In the genomic region with DNA sequence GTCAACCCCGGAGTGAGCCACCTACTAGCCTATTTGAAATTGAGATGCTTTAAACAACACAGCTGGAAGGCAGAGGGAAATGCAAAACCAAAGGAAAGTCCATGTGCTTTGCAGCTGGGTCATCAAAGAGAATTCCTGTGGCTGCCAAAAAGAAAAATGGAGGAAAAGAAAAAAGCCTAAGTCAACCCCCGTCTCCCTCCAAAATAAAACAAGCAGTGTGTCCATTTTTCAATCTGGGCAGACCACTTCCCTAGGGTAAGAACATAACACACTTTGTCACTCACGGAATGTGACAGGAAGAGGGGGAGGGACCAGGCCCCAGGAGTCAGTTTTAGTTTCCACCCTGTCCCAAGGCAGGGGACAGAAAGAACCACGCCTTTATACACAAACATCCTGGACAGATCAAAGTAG, we compare ENCODE assay signal across 20 cellular contexts. TPM values are rescaled to one million over a fixed set of nuclear protein-coding genes. Genes with fewer than 3 reads are reported as not detected.
DNase-seq lines count a peak whose midpoint lies in the region; ATAC-seq and TF ChIP-seq lines count a peak whose summit lies in the region.
"Had no signal": no experiment of that assay in that cellular context is flagged by ENCODE, and none has a peak within 500 bp of the region (broad histone marks: within the 10 kb centered on the region; RNA-seq: fewer than 3 reads in every experiment).

No MANE protein-coding gene starts in this region.

- H3K36me3 Mint-ChIP-seq in chondrocyte (ENCODE audit: low read depth): peaks cover 36% of the 10 kb centered on the region
- H3K36me3 Mint-ChIP-seq in CD8-positive, alpha-beta memory T cell: no peaks in the 10 kb centered on the region
- H3K36me3 Mint-ChIP-seq: CD14-positive monocyte, IgD-negative memory B cell had no signal

- no peaks in the 10 kb centered on the region for H3K9me3 ChIP-seq in HUES48 (ENCODE audit: control insufficient read depth, insufficient read depth, low read length)
- H3K9me3 ChIP-seq in CD8-positive, alpha-beta memory T cell (ENCODE audit: low read length): no peaks in the 10 kb centered on the region
- H3K9me3 ChIP-seq: spleen had no signal

- peak overlapping the region; percentile 8 for H3K4me3 Mint-ChIP-seq in chondrocyte (ENCODE audit: unreplicated experiment)
- H3K4me3 Mint-ChIP-seq in CD8-positive, alpha-beta memory T cell: no peak overlapping the region
- H3K4me3 Mint-ChIP-seq: activated CD8-positive, alpha-beta T cell treated with anti-CD3 and anti-CD28 coated beads for 36 hours; activated T-helper 1 cell treated with anti-CD3 and anti-CD28 coated beads, Interleukin-12 subunit alpha, Interleukin-12 subunit beta, Interleukin-2, Interleukin-4 antibody, amounts not matched to agents 30 ng/mL and 10 ng/mL and 1 ng/mL, durations not matched to agents 14 hours and 24 hours and 36 hours; CD14-positive monocyte; IgD-negative memory B cell; stimulated activated naive B cell treated with anti-CD40 and anti-IgM and Interleukin-4, amounts not matched to agents 10 μg/mL and 1 μg/mL and 100 μg/mL, for 72 hours had no signal

- ATAC-seq in left ventricle myocardium superior (peak; percentile 33), GM18907 (IDR thresholded peaks at IDR 0.05; ENCODE audit: unreplicated experiment) (no peak)
- ATAC-seq: activated CD8-positive, alpha-beta T cell treated with anti-CD3 and anti-CD28 coated beads for 36 hours; Panc1; stimulated activated naive B cell treated with anti-CD40 and anti-IgM and Interleukin-4, amounts not matched to agents 10 μg/mL and 1 μg/mL and 100 μg/mL, for 72 hours had no signal

- peaks cover 12% of the 10 kb centered on the region for H3K4me1 ChIP-seq in HUES48 (ENCODE audit: control insufficient read depth, insufficient read depth, low read length)
- no peaks in the 10 kb centered on the region for H3K4me1 ChIP-seq in CD8-positive, alpha-beta memory T cell (ENCODE audit: insufficient read depth, low read length)

- peak overlapping the region; percentile 57 for H3K27ac ChIP-seq in HUES48 (ENCODE audit: low read depth, low read length)
- H3K27ac ChIP-seq in CD8-positive, alpha-beta memory T cell (ENCODE audit: low read depth, low read length): no peak overlapping the region
- H3K27ac ChIP-seq: spleen had no signal

- H3K27me3 ChIP-seq in HUES48 (ENCODE audit: control insufficient read depth, insufficient read depth, low read length): no peaks in the 10 kb centered on the region
- no peaks in the 10 kb centered on the region for H3K27me3 ChIP-seq in CD8-positive, alpha-beta memory T cell (ENCODE audit: insufficient read depth, low read length, poor library complexity, severe bottlenecking)
- H3K27me3 ChIP-seq: spleen had no signal

- H3K27me3 Mint-ChIP-seq in chondrocyte (ENCODE audit: low read depth): no peaks in the 10 kb centered on the region
- peaks cover 3 to 18% of the 10 kb centered on the region in 2 donors for H3K27me3 Mint-ChIP-seq in CD8-positive, alpha-beta memory T cell
- H3K27me3 Mint-ChIP-seq: activated CD8-positive, alpha-beta T cell treated with anti-CD3 and anti-CD28 coated beads for 36 hours; IgD-negative memory B cell; stimulated activated naive B cell treated with anti-CD40 and anti-IgM and Interleukin-4, amounts not matched to agents 10 μg/mL and 1 μg/mL and 100 μg/mL, for 72 hours had no signal

- H3K4me1 Mint-ChIP-seq in chondrocyte (ENCODE audit: low read depth): peaks cover 81% of the 10 kb centered on the region
- H3K4me1 Mint-ChIP-seq in CD8-positive, alpha-beta memory T cell: peaks cover 0 to 8% (median 3%) of the 10 kb centered on the region in 3 donors
- H3K4me1 Mint-ChIP-seq: CD14-positive monocyte, IgD-negative memory B cell had no signal

- no peak for TF ChIP-seq CTCF in chondrocyte (IDR thresholded peaks at IDR 0.05)

- no peaks in the 10 kb centered on the region for H3K36me3 ChIP-seq in HUES48 (ENCODE audit: control insufficient read depth, insufficient read depth, low read length)
- H3K36me3 ChIP-seq in CD8-positive, alpha-beta memory T cell (ENCODE audit: insufficient read depth, low read length): no peaks in the 10 kb centered on the region

- CTCF ChIA-PET in CD8-positive, alpha-beta memory T cell (lab: Charles Lee): interaction anchor here (1.4 to 1.7 kb wide), 2 partner anchors 10 to 256 kb away, joined by 4 to 9 read pairs; no protein-coding TSS in a partner anchor

- H3K9me3 Mint-ChIP-seq in chondrocyte (ENCODE audit: low read depth): no peaks in the 10 kb centered on the region
- no peaks in the 10 kb centered on the region for H3K9me3 Mint-ChIP-seq in CD8-positive, alpha-beta memory T cell
- H3K9me3 Mint-ChIP-seq: activated CD8-positive, alpha-beta T cell treated with anti-CD3 and anti-CD28 coated beads for 36 hours; activated T-helper 1 cell treated with anti-CD3 and anti-CD28 coated beads, Interleukin-12 subunit alpha, Interleukin-12 subunit beta, Interleukin-2, Interleukin-4 antibody, amounts not matched to agents 30 ng/mL and 10 ng/mL and 1 ng/mL, durations not matched to agents 14 hours and 24 hours and 36 hours; IgD-negative memory B cell; stimulated activated naive B cell treated with anti-CD40 and anti-IgM and Interleukin-4, amounts not matched to agents 10 μg/mL and 1 μg/mL and 100 μg/mL, for 72 hours had no signal

- no peak overlapping the region for H3K9ac ChIP-seq in HUES48 (ENCODE audit: low read depth, low read length)

- POLR2A ChIA-PET in CD8-positive, alpha-beta memory T cell (lab: Charles Lee): no interaction called here

- no peak overlapping the region for H3K4me3 ChIP-seq in HUES48 (ENCODE audit: low read depth, low read length)
- no peak overlapping the region for H3K4me3 ChIP-seq in CD8-positive, alpha-beta memory T cell (ENCODE audit: low read length)
- H3K4me3 ChIP-seq: spleen had no signal

- intact Hi-C loops in left ventricle myocardium superior (cut with micrococcal nuclease): no loop called here

- peak overlapping the region; percentile 88 for H3K27ac Mint-ChIP-seq in chondrocyte (ENCODE audit: unreplicated experiment)
- no peak overlapping the region for H3K27ac Mint-ChIP-seq in CD8-positive, alpha-beta memory T cell
- H3K27ac Mint-ChIP-seq: activated CD8-positive, alpha-beta T cell treated with anti-CD3 and anti-CD28 coated beads for 36 hours; activated T-helper 1 cell treated with anti-CD3 and anti-CD28 coated beads, Interleukin-12 subunit alpha, Interleukin-12 subunit beta, Interleukin-2, Interleukin-4 antibody, amounts not matched to agents 30 ng/mL and 10 ng/mL and 1 ng/mL, durations not matched to agents 14 hours and 24 hours and 36 hours; CD14-positive monocyte; IgD-negative memory B cell; progenitor cell of endocrine pancreas; stimulated activated naive B cell treated with anti-CD40 and anti-IgM and Interleukin-4, amounts not matched to agents 10 μg/mL and 1 μg/mL and 100 μg/mL, for 72 hours had no signal

- DNase-seq in chondrocyte (ENCODE audit: low spot score): no peak
- DNase-seq in left ventricle myocardium superior: no peak
- peak; percentile 79 for DNase-seq in smooth muscle cell of the brain vasculature (ENCODE audit: low read depth, low spot score)
- no peak for DNase-seq in NCI-H774 (lab: John Stamatoyannopoulos, UW)
- DNase-seq in CD8-positive, alpha-beta memory T cell: no peak
- DNase-seq in SHP77 (lab: John Stamatoyannopoulos, UW): no peak
- DNase-seq: activated CD8-positive, alpha-beta T cell treated with anti-CD3 and anti-CD28 coated beads for 36 hours; cerebellar nuclear complex; kidney glomerular epithelial cell; NCI-H2081 treated with DMSO at 0.1 percent for 48 hours; stimulated activated naive B cell treated with anti-CD40 and anti-IgM and Interleukin-4, amounts not matched to agents 10 μg/mL and 1 μg/mL and 100 μg/mL, for 72 hours; trophoblast cell had no signal

RNA-seq across cellular contexts. Expression of gene PXDC1, which starts 29.3 kb away (rescaled TPM):
- total RNA-seq in chondrocyte (191 to 231 TPM (median 222 TPM) in 3 replicates), left ventricle myocardium superior (25.0 TPM)
- under 1 TPM; 0.15 to 0.24 TPM for total RNA-seq in CD8-positive, alpha-beta memory T cell
- not detected for polyA plus RNA-seq in CD8-positive, alpha-beta memory T cell

Comparison
In these comparisons a context has a peak if more than half of its experiments do, and no peak if none do; other contexts are left out.
1. RNA of gene PXDC1, which starts 29.3 kb away (total RNA-seq): 191 to 231 TPM in chondrocyte and 25.0 TPM in left ventricle myocardium superior (single experiment); 0.15 to 0.24 TPM in CD8-positive, alpha-beta memory T cell; every median in the first group is over 10 times any median in the second.